In genomic region chr16:68236804-68237242, GRCh38 we compare ENCODE assay signal across 8 cellular contexts. TPM values are rescaled to one million over a fixed set of nuclear protein-coding genes. Genes with fewer than 3 reads are reported as not detected.
DNase-seq lines count a peak whose midpoint lies in the region; ATAC-seq lines count a peak whose summit lies in the region.

No MANE protein-coding gene starts in this region.

- peak overlapping the region; percentile 94 for H3K4me3 Mint-ChIP-seq in activated CD4-positive, alpha-beta T cell treated with anti-CD3 and anti-CD28 coated beads, Interleukin-2, amount 10 ng/mL, durations not matched to agents 7 days and 5 days
- H3K4me3 Mint-ChIP-seq in activated naive CD4-positive, alpha-beta T cell treated with anti-CD3 and anti-CD28 coated beads, Interleukin-2, amount 50 U/mL, for 24 hours = peak overlapping the region; percentile 95
- H3K4me3 Mint-ChIP-seq in stimulated activated naive CD8-positive, alpha-beta T cell treated with anti-CD3 and anti-CD28 coated beads, Interleukin-15, amount 100 ng/mL, for 72 hours = peak overlapping the region; percentile 94 to 99

- DNase-seq in activated CD4-positive, alpha-beta T cell treated with anti-CD3 and anti-CD28 coated beads, Interleukin-2, amount 10 ng/mL, durations not matched to agents 7 days and 5 days = no peak
- no peak for DNase-seq in activated CD4-positive, alpha-beta T cell treated with anti-CD3 and anti-CD28 coated beads for 4 hours
- peak in 1 of 2 donors; percentile 58 for DNase-seq in stimulated activated naive CD8-positive, alpha-beta T cell treated with anti-CD3 and anti-CD28 coated beads, Interleukin-15, amount 100 ng/mL, for 72 hours
- no peak for DNase-seq in amniotic stem cell (lab: John Stamatoyannopoulos, UW)
- no peak for DNase-seq in AG20443 (ENCODE audit: low spot score)

- H3K27ac Mint-ChIP-seq in activated CD4-positive, alpha-beta T cell treated with anti-CD3 and anti-CD28 coated beads, Interleukin-2, amount 10 ng/mL, durations not matched to agents 7 days and 5 days = peak overlapping the region; percentile 67
- H3K27ac Mint-ChIP-seq in activated naive CD4-positive, alpha-beta T cell treated with anti-CD3 and anti-CD28 coated beads, Interleukin-2, amount 50 U/mL, for 24 hours = peak overlapping the region; percentile 89
- H3K27ac Mint-ChIP-seq in stimulated activated naive CD8-positive, alpha-beta T cell treated with anti-CD3 and anti-CD28 coated beads, Interleukin-15, amount 100 ng/mL, for 72 hours = peak overlapping the region; percentile 40 to 96

- CTCF ChIA-PET in activated CD4-positive, alpha-beta T cell treated with anti-CD3 and anti-CD28 coated beads, Interleukin-2, amount 10 ng/mL, durations not matched to agents 7 days and 5 days (lab: Charles Lee) = interaction anchor here (0.9 to 1.5 kb wide), 4 partner anchors 15 to 274 kb away, joined by 3 to 10 read pairs (median 4); no protein-coding TSS in a partner anchor

- peak overlapping the region; percentile 83 for H3K4me3 ChIP-seq in iPS-11a (ENCODE audit: low read depth, low read length)

- POLR2A ChIA-PET in activated CD4-positive, alpha-beta T cell treated with anti-CD3 and anti-CD28 coated beads, Interleukin-2, amount 10 ng/mL, durations not matched to agents 7 days and 5 days (lab: Charles Lee) = interaction anchor here (1.1 kb wide), 1 partner anchor 152 kb away, joined by 3 read pairs; the partner anchor contains the start of gene NFATC3

- peak; percentile 17 for ATAC-seq in stimulated activated naive CD8-positive, alpha-beta T cell treated with anti-CD3 and anti-CD28 coated beads, Interleukin-15, amount 100 ng/mL, for 72 hours
- no peak for ATAC-seq in HG03108 (IDR thresholded peaks at IDR 0.05; ENCODE audit: unreplicated experiment)

- peaks cover 35% of the 10 kb centered on the region for H3K4me1 Mint-ChIP-seq in activated CD4-positive, alpha-beta T cell treated with anti-CD3 and anti-CD28 coated beads, Interleukin-2, amount 10 ng/mL, durations not matched to agents 7 days and 5 days
- H3K4me1 Mint-ChIP-seq in activated naive CD4-positive, alpha-beta T cell treated with anti-CD3 and anti-CD28 coated beads, Interleukin-2, amount 50 U/mL, for 24 hours = peaks cover 34% of the 10 kb centered on the region
- peaks cover 75% of the 10 kb centered on the region for H3K4me1 Mint-ChIP-seq in stimulated activated naive CD8-positive, alpha-beta T cell treated with anti-CD3 and anti-CD28 coated beads, Interleukin-15, amount 100 ng/mL, for 72 hours

- H3K9me3 Mint-ChIP-seq in activated CD4-positive, alpha-beta T cell treated with anti-CD3 and anti-CD28 coated beads, Interleukin-2, amount 10 ng/mL, durations not matched to agents 7 days and 5 days = no peaks in the 10 kb centered on the region
- H3K9me3 Mint-ChIP-seq in activated naive CD4-positive, alpha-beta T cell treated with anti-CD3 and anti-CD28 coated beads, Interleukin-2, amount 50 U/mL, for 24 hours = no peaks in the 10 kb centered on the region
- no peaks in the 10 kb centered on the region for H3K9me3 Mint-ChIP-seq in stimulated activated naive CD8-positive, alpha-beta T cell treated with anti-CD3 and anti-CD28 coated beads, Interleukin-15, amount 100 ng/mL, for 72 hours

- H3K36me3 Mint-ChIP-seq in activated CD4-positive, alpha-beta T cell treated with anti-CD3 and anti-CD28 coated beads, Interleukin-2, amount 10 ng/mL, durations not matched to agents 7 days and 5 days (ENCODE audit: low read depth) = no peaks in the 10 kb centered on the region
- no peaks in the 10 kb centered on the region for H3K36me3 Mint-ChIP-seq in activated naive CD4-positive, alpha-beta T cell treated with anti-CD3 and anti-CD28 coated beads, Interleukin-2, amount 50 U/mL, for 24 hours

- H3K27me3 Mint-ChIP-seq in activated CD4-positive, alpha-beta T cell treated with anti-CD3 and anti-CD28 coated beads, Interleukin-2, amount 10 ng/mL, durations not matched to agents 7 days and 5 days = peaks cover 8% of the 10 kb centered on the region
- H3K27me3 Mint-ChIP-seq in activated naive CD4-positive, alpha-beta T cell treated with anti-CD3 and anti-CD28 coated beads, Interleukin-2, amount 50 U/mL, for 24 hours = no peaks in the 10 kb centered on the region
- H3K27me3 Mint-ChIP-seq in stimulated activated naive CD8-positive, alpha-beta T cell treated with anti-CD3 and anti-CD28 coated beads, Interleukin-15, amount 100 ng/mL, for 72 hours = no peaks in the 10 kb centered on the region

RNA-seq across cellular contexts. Expression of gene ESRP2, which starts 0.9 kb away (rescaled TPM):
- total RNA-seq in activated CD4-positive, alpha-beta T cell treated with anti-CD3 and anti-CD28 coated beads, Interleukin-2, amount 10 ng/mL, durations not matched to agents 7 days and 5 days = under 1 TPM in 1 of 2 experiments, not detected in 1; 0.08 TPM

RNA-seq across cellular contexts. Expression of gene PLA2G15, which starts 8.3 kb away (rescaled TPM):
- total RNA-seq in activated CD4-positive, alpha-beta T cell treated with anti-CD3 and anti-CD28 coated beads, Interleukin-2, amount 10 ng/mL, durations not matched to agents 7 days and 5 days = 10 to 100 TPM in 1 of 2 experiments, 1 to 10 TPM in 1; 8.4 to 10.1 TPM

RNA-seq across cellular contexts. Expression of gene SLC7A6, which starts 27.5 kb away (rescaled TPM):
- 100 to 1,000 TPM; 116 to 130 TPM for total RNA-seq in activated CD4-positive, alpha-beta T cell treated with anti-CD3 and anti-CD28 coated beads, Interleukin-2, amount 10 ng/mL, durations not matched to agents 7 days and 5 days
